ENCODE assay signal across 8 cellular contexts in the genomic region with DNA sequence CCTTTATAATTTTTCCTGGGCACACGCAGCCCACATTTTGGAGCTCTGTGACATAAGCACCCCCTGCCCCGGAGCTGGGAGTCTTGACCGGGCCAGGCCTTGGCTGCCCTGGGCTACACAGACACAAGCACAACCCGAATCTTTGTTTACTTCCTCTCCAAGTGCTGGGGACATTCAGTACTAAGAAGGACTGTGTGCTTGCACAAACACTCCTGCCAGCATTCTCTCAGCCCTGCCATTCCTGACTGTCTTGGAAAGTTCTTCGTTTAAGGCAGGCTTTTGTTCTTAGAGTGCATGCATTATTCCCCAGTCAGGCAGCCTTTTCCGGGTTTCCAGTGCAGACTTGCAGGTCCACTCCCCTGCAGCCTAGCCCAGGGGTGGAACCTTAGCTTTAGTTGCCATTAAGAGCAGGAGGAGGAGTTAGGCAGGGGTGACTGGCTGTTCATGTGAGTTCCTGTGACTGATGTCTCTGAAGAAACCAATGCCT. TPM values are rescaled to one million over a fixed set of nuclear protein-coding genes. Genes with fewer than 3 reads are reported as not detected.
DNase-seq lines count a peak whose midpoint lies in the region; ATAC-seq and TF ChIP-seq lines count a peak whose summit lies in the region.

No MANE protein-coding gene starts in this region.

- no peaks in the 10 kb centered on the region for H3K27me3 Mint-ChIP-seq in CD4-positive, CD25-positive, alpha-beta regulatory T cell
- H3K27me3 Mint-ChIP-seq in activated T-helper 17 cell treated with anti-CD3 and anti-CD28 coated beads, Interleukin-2, amount 50 U/mL, for 72 hours, result no peaks in the 10 kb centered on the region
- H3K27me3 Mint-ChIP-seq in osteocyte (ENCODE audit: unreplicated experiment), result no peaks in the 10 kb centered on the region

- no peaks in the 10 kb centered on the region for H3K36me3 ChIP-seq in CD4-positive, CD25-positive, alpha-beta regulatory T cell (ENCODE audit: control insufficient read depth, insufficient read depth, low read length)
- no peaks in the 10 kb centered on the region for H3K36me3 ChIP-seq in heart left ventricle

- H3K27ac ChIP-seq in CD4-positive, CD25-positive, alpha-beta regulatory T cell (ENCODE audit: insufficient read depth, low read length, poor library complexity, severe bottlenecking), result no peak overlapping the region
- peak overlapping the region; percentile 46 to 89 (median 80) for H3K27ac ChIP-seq in heart left ventricle

- H3K27ac Mint-ChIP-seq in CD4-positive, CD25-positive, alpha-beta regulatory T cell, result peak overlapping the region in 2 of 3 donors; percentile 6 to 37
- no peak overlapping the region for H3K27ac Mint-ChIP-seq in activated T-helper 17 cell treated with anti-CD3 and anti-CD28 coated beads, Interleukin-2, amount 50 U/mL, for 72 hours
- H3K27ac Mint-ChIP-seq in osteocyte (ENCODE audit: unreplicated experiment), result peak overlapping the region; percentile 87

- intact Hi-C loops in heart left ventricle (cut with DNase I), result loop anchor here in 3 of 10 donors (2.0 kb wide), 3 partner anchors 26 to 66 kb away; no protein-coding TSS in a partner anchor

- no peaks in the 10 kb centered on the region for H3K27me3 ChIP-seq in CD4-positive, CD25-positive, alpha-beta regulatory T cell (ENCODE audit: control insufficient read depth, insufficient read depth, low read length)
- H3K27me3 ChIP-seq in heart left ventricle, result no peaks in the 10 kb centered on the region

- H3K9me3 ChIP-seq in CD4-positive, CD25-positive, alpha-beta regulatory T cell (ENCODE audit: control insufficient read depth in 2 of 2, low read length in 2 of 2), result no peaks in the 10 kb centered on the region
- no peaks in the 10 kb centered on the region for H3K9me3 ChIP-seq in heart left ventricle

- TF ChIP-seq RAD21 in Ishikawa (IDR thresholded peaks at IDR 0.05; ENCODE audit: low read depth), result no peak; the same call in 1 of the 2 replicates

- TF ChIP-seq CTCF in heart left ventricle (IDR thresholded peaks at IDR 0.05) (no peak), osteocyte (IDR thresholded peaks at IDR 0.05) (no peak)

- ATAC-seq in CD4-positive, CD25-positive, alpha-beta regulatory T cell (ENCODE audit: low read depth in 2 of 2), result peak; percentile 33 to 34
- ATAC-seq in activated T-helper 17 cell treated with anti-CD3 and anti-CD28 coated beads, Interleukin-2, amount 50 U/mL, for 72 hours (replicated peaks), result peak; percentile 53
- peak; percentile 85 to 91 (median 88) for ATAC-seq in heart left ventricle
- no peak for ATAC-seq in GM19035 (IDR thresholded peaks at IDR 0.05; ENCODE audit: unreplicated experiment)
- no peak for ATAC-seq in GM21528 (IDR thresholded peaks at IDR 0.05; ENCODE audit: low FRiP score, unreplicated experiment)

- DNase-seq in CD4-positive, CD25-positive, alpha-beta regulatory T cell, result peak in 1 of 3 donors; percentile 12
- DNase-seq in heart left ventricle, result peak; percentile 54 to 79 (median 71)
- no peak for DNase-seq in osteocyte (ENCODE audit: extremely low spot score, unreplicated experiment)
- no peak for DNase-seq in activated effector memory CD4-positive, alpha-beta T cell treated with anti-CD3 and anti-CD28 coated beads, Interleukin-2, amount 50 U/mL, for 16 hours

- peaks cover 4% of the 10 kb centered on the region for H3K36me3 Mint-ChIP-seq in CD4-positive, CD25-positive, alpha-beta regulatory T cell
- H3K36me3 Mint-ChIP-seq in activated T-helper 17 cell treated with anti-CD3 and anti-CD28 coated beads, Interleukin-2, amount 50 U/mL, for 72 hours (ENCODE audit: low read depth), result peaks cover 10% of the 10 kb centered on the region
- no peaks in the 10 kb centered on the region for H3K36me3 Mint-ChIP-seq in osteocyte (ENCODE audit: unreplicated experiment)

- no peaks in the 10 kb centered on the region for H3K9me3 Mint-ChIP-seq in CD4-positive, CD25-positive, alpha-beta regulatory T cell
- no peaks in the 10 kb centered on the region for H3K9me3 Mint-ChIP-seq in activated T-helper 17 cell treated with anti-CD3 and anti-CD28 coated beads, Interleukin-2, amount 50 U/mL, for 72 hours
- no peaks in the 10 kb centered on the region for H3K9me3 Mint-ChIP-seq in osteocyte (ENCODE audit: unreplicated experiment)

- H3K4me1 ChIP-seq in CD4-positive, CD25-positive, alpha-beta regulatory T cell (ENCODE audit: control insufficient read depth, insufficient read depth, low read length, poor library complexity, severe bottlenecking), result peaks cover 35% of the 10 kb centered on the region
- H3K4me1 ChIP-seq in heart left ventricle, result peaks cover 45 to 98% (median 96%) of the 10 kb centered on the region in 12 donors

- H3K4me1 Mint-ChIP-seq in CD4-positive, CD25-positive, alpha-beta regulatory T cell, result peaks cover 36 to 79% (median 44%) of the 10 kb centered on the region in 4 donors
- peaks cover 50% of the 10 kb centered on the region for H3K4me1 Mint-ChIP-seq in activated T-helper 17 cell treated with anti-CD3 and anti-CD28 coated beads, Interleukin-2, amount 50 U/mL, for 72 hours
- peaks cover 92% of the 10 kb centered on the region for H3K4me1 Mint-ChIP-seq in osteocyte (ENCODE audit: unreplicated experiment)

- peak overlapping the region in 1 of 4 donors; percentile 18 for H3K4me3 Mint-ChIP-seq in CD4-positive, CD25-positive, alpha-beta regulatory T cell
- H3K4me3 Mint-ChIP-seq in activated T-helper 17 cell treated with anti-CD3 and anti-CD28 coated beads, Interleukin-2, amount 50 U/mL, for 72 hours, result peak overlapping the region; percentile 46
- peak overlapping the region; percentile 46 for H3K4me3 Mint-ChIP-seq in osteocyte (ENCODE audit: unreplicated experiment)

- no peak for TF ChIP-seq EP300 in Ishikawa (IDR thresholded peaks at IDR 0.05; ENCODE audit: borderline replicate concordance)

- WGBS in heart left ventricle, 4 donors, result 2 to 12% (median 4%) methylated on average over 6 of the region's 6 CpGs

- peak in 1 of 2 donors; percentile 41 for TF ChIP-seq POLR2A in heart left ventricle (IDR thresholded peaks at IDR 0.05)

- no peak overlapping the region for H3K4me3 ChIP-seq in CD4-positive, CD25-positive, alpha-beta regulatory T cell (ENCODE audit: low read depth, low read length)
- H3K4me3 ChIP-seq in heart left ventricle, result peak overlapping the region in 5 of 12 donors; percentile 0 to 21 (median 7)

TF ChIP-seq in Ishikawa, 13 proteins besides CTCF, POLR2A, EP300 and RAD21:
- TF ChIP-seq, protein P1, sequence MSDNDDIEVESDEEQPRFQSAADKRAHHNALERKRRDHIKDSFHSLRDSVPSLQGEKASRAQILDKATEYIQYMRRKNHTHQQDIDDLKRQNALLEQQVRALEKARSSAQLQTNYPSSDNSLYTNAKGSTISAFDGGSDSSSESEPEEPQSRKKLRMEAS (IDR thresholded peaks at IDR 0.05), result peak; percentile 53; the same call in 1 of the 2 replicates
- 0 out of 2 replicates have a peak, but pooled peaks have one; percentile 8 for TF ChIP-seq TEAD4 (IDR thresholded peaks at IDR 0.05)
- TF ChIP-seq REST (IDR thresholded peaks at IDR 0.05; ENCODE audit: low read depth), result no peak

RNA-seq across cellular contexts. Expression of gene FOXO3, which starts 28.6 kb away (rescaled TPM):
- 24.2 TPM for total RNA-seq in CD4-positive, CD25-positive, alpha-beta regulatory T cell
- 10 to 100 TPM; 16.9 to 23.3 (median 20.2) TPM for polyA plus RNA-seq in CD4-positive, CD25-positive, alpha-beta regulatory T cell
- 10 to 100 TPM; 10.4 to 21.3 TPM for total RNA-seq in activated T-helper 17 cell treated with anti-CD3 and anti-CD28 coated beads, Interleukin-2, amount 50 U/mL, for 72 hours
- 10 to 100 TPM; 26.8 to 87.9 (median 38.7) TPM for total RNA-seq in heart left ventricle
- 10 to 100 TPM; 11.6 to 39.1 TPM for polyA plus RNA-seq in heart left ventricle
- 60.3 and 62.9 TPM in 2 replicates for total RNA-seq in osteocyte

Comparison
In these comparisons a context has a peak if more than half of its experiments do, and no peak if none do; other contexts are left out.
1. ATAC-seq: peak in CD4-positive, CD25-positive, alpha-beta regulatory T cell (2 of 2), activated T-helper 17 cell treated with anti-CD3 and anti-CD28 coated beads, Interleukin-2, amount 50 U/mL, for 72 hours (single experiment) and heart left ventricle (4 of 4); none in GM19035 (single experiment) and GM21528 (single experiment).
2. DNase-seq: peak in heart left ventricle (5 of 5); none in osteocyte (single experiment) and activated effector memory CD4-positive, alpha-beta T cell treated with anti-CD3 and anti-CD28 coated beads, Interleukin-2, amount 50 U/mL, for 16 hours (single experiment).